12 cellular contexts compared by ENCODE assay signal in genomic region chr6:8904754-8905153, GRCh38.
DNase-seq lines count a peak whose midpoint lies in the region; ATAC-seq, FAIRE-seq and TF ChIP-seq lines count a peak whose summit lies in the region.
"Had no signal": no experiment of that assay in that cellular context is flagged by ENCODE, and none has a peak within 500 bp of the region (broad histone marks: within the 10 kb centered on the region; RNA-seq: fewer than 3 reads in every experiment).

No MANE protein-coding gene starts in this region.

- H3K4me2 ChIP-seq in KMS-11 = no peak overlapping the region

- no peaks in the 10 kb centered on the region for H3K79me2 ChIP-seq in KMS-11 (ENCODE audit: insufficient read depth, low read depth)

- ATAC-seq in GM19351 (IDR thresholded peaks at IDR 0.05; ENCODE audit: unreplicated experiment) = peak; percentile 85

- no peaks in the 10 kb centered on the region for H3K36me3 ChIP-seq in KMS-11 (ENCODE audit: insufficient read depth)

- no peak for FAIRE-seq in D721Med (lab: Jason Lieb, UNC)
- FAIRE-seq in GM12891 (lab: Jason Lieb, UNC) = no peak
- FAIRE-seq: frontal cortex had no signal

- H3K9ac ChIP-seq in KMS-11 = no peak overlapping the region

- no peaks in the 10 kb centered on the region for H3K4me1 ChIP-seq in KMS-11 (ENCODE audit: low read depth, poor library complexity, severe bottlenecking)

- no peak for TF ChIP-seq POLR2A in GM12891 (IDR thresholded peaks at IDR 0.05; ENCODE audit: low read depth, low read length)

- no peaks in the 10 kb centered on the region for H3K27me3 ChIP-seq in KMS-11 (ENCODE audit: insufficient read depth, low read depth)

- H4K20me1 ChIP-seq in KMS-11 (ENCODE audit: insufficient read depth) = no peaks in the 10 kb centered on the region

- H3K4me3 ChIP-seq in KMS-11 (IDR thresholded peaks at IDR 0.05; ENCODE audit: insufficient read depth, low read depth, low read length) = no peak overlapping the region
- H3K4me3 ChIP-seq in choroid plexus epithelial cell (ENCODE audit: low read depth, low read length) = no peak overlapping the region

- peak; percentile 30 for TF ChIP-seq CTCF in D721Med (IDR thresholded peaks at IDR 0.05; ENCODE audit: insufficient read depth, missing control alignments)
- TF ChIP-seq CTCF in KMS-11 (conservative IDR thresholded peaks at IDR 0.05; ENCODE audit: low read depth, low read length) = 0 out of 2 replicates have a peak, but pooled peaks have one; percentile 24
- TF ChIP-seq CTCF in choroid plexus epithelial cell (conservative IDR thresholded peaks at IDR 0.05; ENCODE audit: low read depth, low read length) = peak; percentile 11

- H2AFZ ChIP-seq in KMS-11 (ENCODE audit: low read depth) = no peak overlapping the region

- no peak overlapping the region for H3K27ac ChIP-seq in KMS-11
- H3K27ac ChIP-seq: RWPE1 had no signal

- no peak for DNase-seq in D721Med (ENCODE audit: insufficient read length, low spot score)
- DNase-seq in choroid plexus epithelial cell (ENCODE audit: low read depth) = no peak
- no peak for DNase-seq in NCI-H345 (lab: John Stamatoyannopoulos, UW)
- no peak for DNase-seq in GM12891 (ENCODE audit: insufficient read length, low spot score)
- no peak for DNase-seq in NCI-H2171 (lab: John Stamatoyannopoulos, UW)
- no peak for DNase-seq in 8988T
- DNase-seq: activated CD4-positive, alpha-beta memory T cell treated with anti-CD3 and anti-CD28 coated beads for 36 hours; Calu3 had no signal

TF ChIP-seq in GM12891, 5 proteins besides CTCF, POLR2A, EP300 and RAD21:
- no peak for TF ChIP-seq SPI1 (IDR thresholded peaks at IDR 0.05; ENCODE audit: low read depth, low read length)
- TF ChIP-seq PAX5 (IDR thresholded peaks at IDR 0.05; ENCODE audit: insufficient read depth, low read length, severe bottlenecking) = no peak
- no peak for TF ChIP-seq TAF1 (IDR thresholded peaks at IDR 0.05; ENCODE audit: low read depth, low read length)
- TF ChIP-seq POU2F2 (IDR thresholded peaks at IDR 0.05; ENCODE audit: low read depth, low read length) = no peak
- no peak for TF ChIP-seq POLR2AphosphoS5 (IDR thresholded peaks at IDR 0.05; ENCODE audit: low read depth, low read length)
TF ChIP-seq in GM12891: peak in this region for 0.
